In the genomic region with DNA sequence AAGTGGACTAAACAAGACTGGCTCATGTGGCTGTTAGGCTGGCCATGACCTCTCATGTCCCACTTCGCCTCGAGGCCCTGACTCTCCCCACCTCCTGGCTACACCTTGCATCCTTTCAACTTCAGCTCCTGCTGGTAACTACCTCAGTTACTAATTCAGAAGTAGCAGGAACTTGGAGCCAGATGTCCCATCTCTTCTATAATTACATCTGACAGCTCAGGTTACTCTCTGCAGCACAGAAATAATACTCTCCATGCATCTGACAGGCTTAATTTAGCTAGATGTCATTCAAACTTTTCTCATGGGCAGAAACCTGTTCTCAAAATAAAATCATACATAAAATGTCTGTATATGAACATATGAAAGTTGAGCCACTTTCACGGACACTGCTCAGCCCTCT, we compare ENCODE assay signal across 27 cellular contexts.
"Had no signal": no experiment of that assay in that cellular context is flagged by ENCODE, and none has a peak within 500 bp of the region (broad histone marks: within the 10 kb centered on the region; RNA-seq: fewer than 3 reads in every experiment).

No MANE protein-coding gene starts in this region.

- H3K27ac Mint-ChIP-seq: activated B cell treated with CpG ODN at 0.5 μM for 24 hours; activated CD4-positive, alpha-beta memory T cell treated with anti-CD3 and anti-CD28 coated beads for 36 hours; activated CD4-positive, alpha-beta T cell treated with anti-CD3 and anti-CD28 coated beads, Interleukin-2, amount 10 ng/mL, durations not matched to agents 24 days and 14 days; activated naive CD4-positive, alpha-beta T cell treated with anti-CD3 and anti-CD28 coated beads for 36 hours; activated naive CD8-positive, alpha-beta T cell; activated T-helper 17 cell treated with anti-CD3 and anti-CD28 coated beads, Interleukin-2, amount 50 U/mL, for 72 hours; T-cell had no signal

- ATAC-seq: activated T-helper 17 cell treated with anti-CD3 and anti-CD28 coated beads, Interleukin-2, amount 50 U/mL, for 72 hours; PC-3; T-cell had no signal

- H3K4me3 Mint-ChIP-seq: activated B cell treated with CpG ODN at 0.5 μM for 24 hours; activated CD4-positive, alpha-beta memory T cell treated with anti-CD3 and anti-CD28 coated beads for 36 hours; activated CD4-positive, alpha-beta T cell treated with anti-CD3 and anti-CD28 coated beads, Interleukin-2, amount 10 ng/mL, durations not matched to agents 24 days and 14 days; activated naive CD4-positive, alpha-beta T cell treated with anti-CD3 and anti-CD28 coated beads for 36 hours; activated naive CD8-positive, alpha-beta T cell; activated T-helper 17 cell treated with anti-CD3 and anti-CD28 coated beads, Interleukin-2, amount 50 U/mL, for 72 hours; brain; T-cell had no signal

- H3K27me3 Mint-ChIP-seq: brain had no signal

- H3K36me3 Mint-ChIP-seq: activated CD4-positive, alpha-beta memory T cell treated with anti-CD3 and anti-CD28 coated beads for 36 hours; activated naive CD8-positive, alpha-beta T cell; brain; T-cell had no signal

- DNase-seq: activated B cell treated with CpG ODN at 0.5 μM for 24 hours; activated CD4-positive, alpha-beta memory T cell treated with anti-CD3 and anti-CD28 coated beads for 36 hours; activated CD4-positive, alpha-beta T cell treated with anti-CD3 and anti-CD28 coated beads for 1 hour; activated CD4-positive, alpha-beta T cell treated with anti-CD3 and anti-CD28 coated beads, Interleukin-2, amount 10 ng/mL, durations not matched to agents 24 days and 14 days; activated CD8-positive, alpha-beta memory T cell treated with anti-CD3 and anti-CD28 coated beads for 24 hours; activated gamma-delta T cell; activated naive CD4-positive, alpha-beta T cell treated with anti-CD3 and anti-CD28 coated beads for 36 hours; activated T-cell treated with anti-CD3 and anti-CD28 coated beads for 4 hours; activated T-cell treated with anti-CD3 and anti-CD28 coated beads, Interleukin-2, amount 50 U/mL, for 48 hours; amygdala; cerebellar nuclear complex; NCI-H1092 treated with DMSO at 0.1 percent for 48 hours; NCI-H1417 treated with DMSO at 0.1 percent for 48 hours; NCI-H1694; NCI-H2029; NCI-H226; NCI-H69; PC-3; SHP77; T-cell; T-helper 2 cell; T1000 had no signal

- H3K27ac ChIP-seq: KMS-11, SJSA1 had no signal

- H3K4me1 Mint-ChIP-seq: activated B cell treated with CpG ODN at 0.5 μM for 24 hours; activated CD4-positive, alpha-beta T cell treated with anti-CD3 and anti-CD28 coated beads, Interleukin-2, amount 10 ng/mL, durations not matched to agents 24 days and 14 days; activated T-helper 17 cell treated with anti-CD3 and anti-CD28 coated beads, Interleukin-2, amount 50 U/mL, for 72 hours; brain; T-cell had no signal

- H3K9me3 Mint-ChIP-seq: activated B cell treated with CpG ODN at 0.5 μM for 24 hours; activated CD4-positive, alpha-beta memory T cell treated with anti-CD3 and anti-CD28 coated beads for 36 hours; activated CD4-positive, alpha-beta T cell treated with anti-CD3 and anti-CD28 coated beads, Interleukin-2, amount 10 ng/mL, durations not matched to agents 24 days and 14 days; activated naive CD4-positive, alpha-beta T cell treated with anti-CD3 and anti-CD28 coated beads for 36 hours; activated T-helper 17 cell treated with anti-CD3 and anti-CD28 coated beads, Interleukin-2, amount 50 U/mL, for 72 hours; brain; T-cell had no signal
